ENCODE assay signal across 8 cellular contexts in genomic region chrX:132489256-132490085, GRCh38. TPM values are rescaled to one million over a fixed set of nuclear protein-coding genes. Genes with fewer than 3 reads are reported as not detected.
DNase-seq lines count a peak whose midpoint lies in the region; ATAC-seq and TF ChIP-seq lines count a peak whose summit lies in the region.

No MANE protein-coding gene starts in this region.

- peak; percentile 47 for DNase-seq in NCI-H2029 (lab: John Stamatoyannopoulos, UW)
- no peak for DNase-seq in NCI-H2029 treated with DMSO at 0.1 percent for 48 hours (lab: John Stamatoyannopoulos, UW)
- peak; percentile 87 for DNase-seq in NCI-H128 (lab: John Stamatoyannopoulos, UW; ENCODE audit: unreplicated experiment)
- DNase-seq in WERI-Rb-1, result peak; percentile 39
- peak; percentile 74 for DNase-seq in coronary artery (ENCODE audit: low spot score)
- peak; percentile 82 for DNase-seq in left lobe of liver (ENCODE audit: low spot score)
- DNase-seq in stimulated activated CD4-positive, alpha-beta T cell treated with anti-CD3 and anti-CD28 coated beads, Interleukin-4, amount 100 ng/mL, for 4 hours, result peak; percentile 39 to 48

- H3K4me3 ChIP-seq in WERI-Rb-1 (ENCODE audit: low read depth, low read length), result peak overlapping the region; percentile 63
- H3K4me3 ChIP-seq in coronary artery, result peak overlapping the region; percentile 75

- peak overlapping the region; percentile 94 for H3K27ac ChIP-seq in WERI-Rb-1
- peak overlapping the region; percentile 27 to 73 for H3K27ac ChIP-seq in coronary artery

- H3K27me3 ChIP-seq in WERI-Rb-1 (ENCODE audit: insufficient read depth, low read depth, severe bottlenecking), result no peaks in the 10 kb centered on the region

- no peaks in the 10 kb centered on the region for H3K9me3 ChIP-seq in WERI-Rb-1 (ENCODE audit: severe bottlenecking)

- no peaks in the 10 kb centered on the region for H3K36me3 ChIP-seq in WERI-Rb-1

- TF ChIP-seq CTCF in WERI-Rb-1 (IDR thresholded peaks at IDR 0.05; ENCODE audit: low read depth, low read length) (no peak), coronary artery (IDR thresholded peaks at IDR 0.05) (no peak)

- ATAC-seq in HG02759 (IDR thresholded peaks at IDR 0.05; ENCODE audit: unreplicated experiment) (peak; percentile 58), left lobe of liver (peak; percentile 86)

RNA-seq across cellular contexts. Expression of gene MBNL3, which starts 0.6 kb away (rescaled TPM):
- 93.4 TPM for total RNA-seq in left lobe of liver
